ENCODE assay signal across 8 cellular contexts in the genomic region with DNA sequence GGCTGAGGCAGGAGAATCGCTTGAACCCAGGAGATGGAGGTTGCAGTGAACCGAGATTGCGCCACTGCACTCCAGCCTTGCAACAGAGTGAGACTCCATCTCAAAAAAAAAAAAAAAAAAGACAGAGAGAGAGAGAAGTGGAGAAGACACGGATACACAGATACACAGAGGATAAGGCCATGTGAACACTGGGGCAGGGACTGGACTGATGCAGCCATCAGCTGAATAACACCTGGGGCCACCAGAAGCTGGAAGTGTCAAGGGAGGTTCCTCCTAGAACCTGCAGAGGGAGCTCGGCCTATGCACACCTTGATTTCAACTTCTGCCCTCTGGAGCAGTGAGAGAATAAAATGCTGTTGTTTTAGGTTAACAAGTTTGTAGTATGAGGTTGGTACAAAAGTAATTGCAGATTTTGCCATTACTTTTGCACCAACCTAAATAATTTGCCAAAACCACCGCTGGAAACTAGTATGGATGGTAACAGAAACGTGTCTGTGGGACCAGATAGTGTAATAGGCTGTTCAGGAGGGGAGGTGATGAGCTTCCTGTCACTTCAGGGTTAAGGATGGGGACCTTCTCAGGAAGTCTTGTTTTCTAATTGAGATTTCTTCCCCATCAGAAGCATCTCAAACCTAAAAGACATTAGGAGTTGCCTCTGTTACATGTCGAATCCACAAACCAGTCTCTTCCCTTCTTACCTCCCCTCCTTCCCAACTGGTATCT. TPM values are rescaled to one million over a fixed set of nuclear protein-coding genes. Genes with fewer than 3 reads are reported as not detected.
DNase-seq lines count a peak whose midpoint lies in the region; ATAC-seq and TF ChIP-seq lines count a peak whose summit lies in the region.

No MANE protein-coding gene starts in this region.

- H3K4ac ChIP-seq in mesendoderm (ENCODE audit: low read depth, low read length), result no peak overlapping the region

- H3K9ac ChIP-seq in mesendoderm (ENCODE audit: low read length), result no peak overlapping the region

- H3K36me3 Mint-ChIP-seq in activated T-cell treated with anti-CD3 and anti-CD28 coated beads, Interleukin-2, amount 50 U/mL, for 72 hours (ENCODE audit: insufficient read depth in 2 of 2), result no peaks in the 10 kb centered on the region

- no peak overlapping the region for H4K8ac ChIP-seq in mesendoderm (ENCODE audit: low read depth, low read length)

- H3K18ac ChIP-seq in mesendoderm (ENCODE audit: low read length), result no peak overlapping the region

- no peak overlapping the region for H3K27ac ChIP-seq in mesendoderm (ENCODE audit: low read depth, low read length)

- no peaks in the 10 kb centered on the region for H3K79me2 ChIP-seq in mesendoderm (ENCODE audit: control insufficient read depth, insufficient read depth, low read length)

- no peak overlapping the region for H2BK5ac ChIP-seq in mesendoderm (ENCODE audit: low read length)

- H3K27ac Mint-ChIP-seq in activated T-cell treated with anti-CD3 and anti-CD28 coated beads, Interleukin-2, amount 50 U/mL, for 72 hours, result no peak overlapping the region

- DNase-seq in activated T-cell treated with anti-CD3 and anti-CD28 coated beads, Interleukin-2, amount 50 U/mL, for 72 hours, result peak; percentile 38 to 52
- no peak for DNase-seq in activated T-cell treated with anti-CD3 and anti-CD28 coated beads, Interleukin-2, amount 50 U/mL, for 1 hour
- peak; percentile 8 for DNase-seq in NCI-H82 treated with DMSO at 0.1 percent for 48 hours (lab: John Stamatoyannopoulos, UW; ENCODE audit: unreplicated experiment)
- DNase-seq in cardiac fibroblast (ENCODE audit: low read depth in 2 of 2), result peak; percentile 37 to 59
- DNase-seq in mesendoderm, result peak; percentile 75
- DNase-seq in hippocampal formation (lab: John Stamatoyannopoulos, UW), result no peak
- DNase-seq in effector CD8-positive, alpha-beta T cell (lab: John Stamatoyannopoulos, UW), result no peak
- no peak for DNase-seq in KG1 (lab: John Stamatoyannopoulos, UW)

- H3K4me1 Mint-ChIP-seq in activated T-cell treated with anti-CD3 and anti-CD28 coated beads, Interleukin-2, amount 50 U/mL, for 72 hours (ENCODE audit: low read depth), result no peaks in the 10 kb centered on the region

- H3K4me2 ChIP-seq in mesendoderm (ENCODE audit: low read length), result no peak overlapping the region

- H2BK120ac ChIP-seq in mesendoderm (ENCODE audit: low read depth, low read length), result no peak overlapping the region

- H3K4me1 ChIP-seq in mesendoderm (ENCODE audit: control insufficient read depth, low read depth, low read length), result no peaks in the 10 kb centered on the region

- peak; percentile 73 to 74 for ATAC-seq in activated T-cell treated with anti-CD3 and anti-CD28 coated beads, Interleukin-2, amount 50 U/mL, for 72 hours (replicated peaks in 1 of 2)

- no peaks in the 10 kb centered on the region for H3K27me3 Mint-ChIP-seq in activated T-cell treated with anti-CD3 and anti-CD28 coated beads, Interleukin-2, amount 50 U/mL, for 72 hours (ENCODE audit: low read depth)

- no peaks in the 10 kb centered on the region for H3K36me3 ChIP-seq in mesendoderm (ENCODE audit: control insufficient read depth, insufficient read depth, low read length)

- no peak overlapping the region for H3K4me3 Mint-ChIP-seq in activated T-cell treated with anti-CD3 and anti-CD28 coated beads, Interleukin-2, amount 50 U/mL, for 72 hours

- H3K4me3 ChIP-seq in cardiac fibroblast (replicated peaks in 1 of 2; ENCODE audit: low read depth in 2 of 2, low read length in 2 of 2) (no peak overlapping the region), mesendoderm (ENCODE audit: low read length) (no peak overlapping the region)

- no peaks in the 10 kb centered on the region for H3K9me3 Mint-ChIP-seq in activated T-cell treated with anti-CD3 and anti-CD28 coated beads, Interleukin-2, amount 50 U/mL, for 72 hours

- no peak overlapping the region for H3K56ac ChIP-seq in mesendoderm (ENCODE audit: low read length)

- no peak overlapping the region for H4K5ac ChIP-seq in mesendoderm (ENCODE audit: low read length)

- H3K27me3 ChIP-seq in mesendoderm (ENCODE audit: insufficient read depth, low read length, poor library complexity), result no peaks in the 10 kb centered on the region

- no peak overlapping the region for H2BK15ac ChIP-seq in mesendoderm (replicated peaks; ENCODE audit: low read depth)

- H3K79me1 ChIP-seq in mesendoderm (ENCODE audit: low read length), result no peaks in the 10 kb centered on the region

- H2AK5ac ChIP-seq in mesendoderm (ENCODE audit: low read length), result no peak overlapping the region

- peak; percentile 69 for TF ChIP-seq CTCF in cardiac fibroblast (IDR thresholded peaks at IDR 0.05; ENCODE audit: low read depth, low read length)

- WGBS in mesendoderm (ENCODE audit: extremely low coverage, insufficient coverage, low lambda C conversion rate), result no CpG with 5 or more reads among the region's 8 CpGs

- H3K23ac ChIP-seq in mesendoderm (ENCODE audit: low read length), result no peak overlapping the region

RNA-seq across cellular contexts. Expression of a gene that starts 36.4 kb away (rescaled TPM):
- not detected for total RNA-seq in activated T-cell treated with anti-CD3 and anti-CD28 coated beads, Interleukin-2, amount 50 U/mL, for 72 hours
- polyA plus RNA-seq in mesendoderm (2013, experiment 1 of 2), result not detected
- polyA plus RNA-seq in mesendoderm (2013, experiment 2 of 2), result not detected

RNA-seq across cellular contexts. Expression of a gene that starts 47.5 kb away (rescaled TPM):
- not detected for total RNA-seq in activated T-cell treated with anti-CD3 and anti-CD28 coated beads, Interleukin-2, amount 50 U/mL, for 72 hours
- polyA plus RNA-seq in mesendoderm (2013, experiment 1 of 2), result not detected
- polyA plus RNA-seq in mesendoderm (2013, experiment 2 of 2), result not detected

Comparison
In these comparisons a context has a peak if more than half of its experiments do, and no peak if none do; other contexts are left out.
1. DNase-seq: peak in activated T-cell treated with anti-CD3 and anti-CD28 coated beads, Interleukin-2, amount 50 U/mL, for 72 hours (2 of 2), NCI-H82 treated with DMSO at 0.1 percent for 48 hours (single experiment), cardiac fibroblast (2 of 2) and mesendoderm (single experiment); none in activated T-cell treated with anti-CD3 and anti-CD28 coated beads, Interleukin-2, amount 50 U/mL, for 1 hour (single experiment), hippocampal formation (0 of 2), effector CD8-positive, alpha-beta T cell (single experiment) and KG1 (single experiment).